In the genomic region with DNA sequence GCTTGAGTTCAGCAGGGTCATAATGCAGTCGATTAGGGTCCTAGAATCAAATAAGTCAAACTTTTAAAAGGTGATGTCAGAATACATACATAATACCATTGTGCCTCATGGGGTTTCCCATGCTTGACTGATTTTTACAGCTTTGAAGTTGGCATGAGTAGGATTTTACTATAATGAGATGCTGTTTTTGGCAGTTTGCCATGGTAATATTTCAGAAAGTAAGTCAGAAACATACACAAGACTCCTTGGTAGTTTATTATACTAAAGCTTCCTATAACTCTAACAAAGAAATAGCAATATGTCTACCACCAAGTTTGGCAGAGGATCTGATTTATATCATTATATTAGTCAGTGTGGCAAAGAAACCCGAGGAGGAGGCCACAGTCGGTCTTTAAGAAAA, we compare ENCODE assay signal across 1 cellular context.
TF ChIP-seq lines count a peak whose summit lies in the region.

No MANE protein-coding gene starts in this region.

TF ChIP-seq in A549, 52 proteins besides CTCF, POLR2A, EP300 and RAD21 (continued from another document):
- no peak for TF ChIP-seq MAZ (IDR thresholded peaks at IDR 0.05; ENCODE audit: borderline replicate concordance, low read depth, low read length)
- TF ChIP-seq RNF2 (IDR thresholded peaks at IDR 0.05; ENCODE audit: borderline replicate concordance, low read depth): no peak
- TF ChIP-seq HDAC2 (IDR thresholded peaks at IDR 0.05): no peak
- TF ChIP-seq MAX (IDR thresholded peaks at IDR 0.05): no peak
- no peak for TF ChIP-seq SREBF2 (IDR thresholded peaks at IDR 0.05)
- TF ChIP-seq NR3C1 (IDR thresholded peaks at IDR 0.05): no peak
- no peak for TF ChIP-seq KDM1A (IDR thresholded peaks at IDR 0.05; ENCODE audit: low read depth)
- TF ChIP-seq TFCP2L1 (CRISPR knock-in tag; IDR thresholded peaks at IDR 0.05): no peak
- no peak for TF ChIP-seq CBX2 (IDR thresholded peaks at IDR 0.05; ENCODE audit: borderline replicate concordance, low read depth)
- no peak for TF ChIP-seq RARB (CRISPR knock-in tag; IDR thresholded peaks at IDR 0.05)
- no peak for TF ChIP-seq PBX3 (IDR thresholded peaks at IDR 0.05)
- no peak for TF ChIP-seq RCOR1 (IDR thresholded peaks at IDR 0.05; ENCODE audit: low read depth, low read length)
- TF ChIP-seq FOXS1 (CRISPR knock-in tag; IDR thresholded peaks at IDR 0.05): no peak
